8 cellular contexts compared by ENCODE assay signal in genomic region chr11:46119352-46120216, GRCh38. TPM values are rescaled to one million over a fixed set of nuclear protein-coding genes. Genes with fewer than 3 reads are reported as not detected.
DNase-seq lines count a peak whose midpoint lies in the region; FAIRE-seq and TF ChIP-seq lines count a peak whose summit lies in the region.

No MANE protein-coding gene starts in this region.

- FAIRE-seq in endothelial cell of umbilical vein (lab: Jason Lieb, UNC) = peak; percentile 15

- H3K4me3 ChIP-seq in H7 (ENCODE audit: insufficient read depth, low read depth, low read length) = peak overlapping the region; percentile 55
- H3K4me3 ChIP-seq in endothelial cell of umbilical vein (replicated peaks in 1 of 3; ENCODE audit: insufficient read depth in 1 of 3, low read depth in 1 of 3, low read length in 3 of 3) = peak overlapping the region; percentile 78 to 87 (median 82)

- no peaks in the 10 kb centered on the region for H3K9me3 ChIP-seq in endothelial cell of umbilical vein (replicated peaks; ENCODE audit: control insufficient read depth, insufficient read depth, low read length)

- POLR2A ChIA-PET in endothelial cell of umbilical vein (lab: Charles Lee) = no interaction called here

- H3K27me3 ChIP-seq in H7 (ENCODE audit: control insufficient read depth, insufficient read depth, low read length) = no peaks in the 10 kb centered on the region
- H3K27me3 ChIP-seq in endothelial cell of umbilical vein (ENCODE audit: control insufficient read depth in 2 of 2, insufficient read depth in 2 of 2, low read length in 2 of 2) = no peaks in the 10 kb centered on the region

- no peak for TF ChIP-seq CTCF in endothelial cell of umbilical vein (IDR thresholded peaks at IDR 0.05; ENCODE audit: extremely low read depth in 1 of 2, insufficient read depth in 1 of 2, low read depth in 1 of 2, low read length in 2 of 2)

- H3K9me1 ChIP-seq in endothelial cell of umbilical vein (replicated peaks; ENCODE audit: control insufficient read depth, extremely low read depth, insufficient read depth, low read length) = no peaks in the 10 kb centered on the region

- no peak overlapping the region for H3K27ac ChIP-seq in endothelial cell of umbilical vein (ENCODE audit: insufficient read depth, low read depth, low read length)

- peak overlapping the region; percentile 39 for H3K9ac ChIP-seq in endothelial cell of umbilical vein (replicated peaks; ENCODE audit: extremely low read depth, insufficient read depth, low read length)

- intact Hi-C loops in endothelial cell of umbilical vein (cut with micrococcal nuclease) = loop anchor here (5.0 kb wide), 4 partner anchors 152 to 1093 kb away; partner anchors contain the start of gene DDB2

- peak overlapping the region; percentile 53 for H2AFZ ChIP-seq in endothelial cell of umbilical vein (ENCODE audit: low read depth, low read length)

- peaks cover 8% of the 10 kb centered on the region for H4K20me1 ChIP-seq in endothelial cell of umbilical vein (replicated peaks; ENCODE audit: control insufficient read depth, extremely low read depth, insufficient read depth, low read length)

- in situ Hi-C loops in Caki2 (cut with HindIII; ENCODE audit: low pct_unique_long_range_greater_than_20kb, low sequenced_read_pairs) = no loop called here

- H3K4me1 ChIP-seq in endothelial cell of umbilical vein (ENCODE audit: control insufficient read depth, extremely low read depth, insufficient read depth, low read length) = peaks cover 14% of the 10 kb centered on the region

- CTCF ChIA-PET in endothelial cell of umbilical vein (lab: Charles Lee) = interaction anchor here (0.6 to 2.2 kb wide), 4 partner anchors 20 to 155 kb away, joined by 3 to 9 read pairs (median 5); no protein-coding TSS in a partner anchor

- TF ChIP-seq POLR2A in endothelial cell of umbilical vein (IDR thresholded peaks at IDR 0.05; ENCODE audit: low read depth, low read length) = no peak

- peak; percentile 41 for DNase-seq in Caki2 (ENCODE audit: low read depth)
- DNase-seq in H7 = peak; percentile 72
- peak; percentile 34 for DNase-seq in NCI-H748 treated with DMSO at 0.1 percent for 48 hours (lab: John Stamatoyannopoulos, UW)
- DNase-seq in activated CD8-positive, alpha-beta memory T cell treated with anti-CD3 and anti-CD28 coated beads for 48 hours (ENCODE audit: low read depth in 2 of 3, low spot score in 2 of 3) = peak in 2 of 3 experiments; percentile 19 to 22
- peak; percentile 48 for DNase-seq in endothelial cell of umbilical vein (ENCODE audit: low read depth, low spot score)
- peak; percentile 59 for DNase-seq in mucosa of gallbladder (ENCODE audit: low spot score)
- DNase-seq in stimulated activated CD8-positive, alpha-beta memory T cell treated with anti-CD3 and anti-CD28 coated beads, Interleukin-7, amount 100 ng/mL, for 48 hours (ENCODE audit: extremely low read depth in 1 of 2, low read depth in 1 of 2) = peak; percentile 22 to 39
- DNase-seq in cerebellar nuclear complex (lab: John Stamatoyannopoulos, UW) = no peak

- H3K79me2 ChIP-seq in endothelial cell of umbilical vein (ENCODE audit: control insufficient read depth, insufficient read depth, low read length) = peaks cover 13% of the 10 kb centered on the region

- dilution Hi-C loops in endothelial cell of umbilical vein (cut with MboI; ENCODE audit: extremely low pct_ligation_motif_present, low sequenced_read_pairs) = no loop called here

- TSS peak; percentile 45 for BruUV-seq in endothelial cell of umbilical vein (replicated peaks; lab: Mats Ljungman, UMichigan)

- H3K36me3 ChIP-seq in H7 (replicated peaks; ENCODE audit: control insufficient read depth, insufficient read depth, low read length) (no peaks in the 10 kb centered on the region), endothelial cell of umbilical vein (ENCODE audit: control insufficient read depth in 2 of 2, extremely low read depth in 1 of 2, insufficient read depth in 2 of 2, low read length in 2 of 2) (no peaks in the 10 kb centered on the region)

- peak overlapping the region; percentile 73 for H3K4me2 ChIP-seq in endothelial cell of umbilical vein (ENCODE audit: insufficient read depth, low read length)

TF ChIP-seq in endothelial cell of umbilical vein, 7 proteins besides CTCF, POLR2A, EP300 and RAD21:
- no peak for TF ChIP-seq MAX (IDR thresholded peaks at IDR 0.05; ENCODE audit: insufficient read depth, insufficient read length)
- TF ChIP-seq MYC (IDR thresholded peaks at IDR 0.05; ENCODE audit: low read depth, low read length) = no peak
- no peak for TF ChIP-seq EZH2 (IDR thresholded peaks at IDR 0.05; ENCODE audit: borderline replicate concordance, low read depth, low read length, severe bottlenecking)
- no peak for TF ChIP-seq FOS (IDR thresholded peaks at IDR 0.05; ENCODE audit: borderline replicate concordance, insufficient read depth, low read length)
- no peak for TF ChIP-seq JUN (IDR thresholded peaks at IDR 0.05; ENCODE audit: borderline replicate concordance, insufficient read depth, insufficient read length, low read depth)
- no peak for TF ChIP-seq GATA2 (IDR thresholded peaks at IDR 0.05; ENCODE audit: insufficient read depth, insufficient read length, low read depth, low read length)
- TF ChIP-seq POLR2AphosphoS5 (IDR thresholded peaks at IDR 0.05; ENCODE audit: insufficient read depth, low read depth, low read length) = no peak

RNA-seq across cellular contexts. Expression of gene PHF21A, which starts 1.7 kb away (rescaled TPM):
- total RNA-seq in Caki2 (2014; rRNA removed; shearing (Covaris generic); ENCODE audit: low replicate concordance) = 1.2 and 12.0 TPM in 2 replicates
- 10.1 and 17.6 TPM in 2 replicates for total RNA-seq in H7 (2014; rRNA removed; shearing (Covaris generic))
- total RNA-seq in endothelial cell of umbilical vein = 26.9 and 30.5 TPM in 2 replicates
- polyA plus RNA-seq in endothelial cell of umbilical vein = 11.9 and 14.1 TPM in 2 replicates
- polyA plus RNA-seq in endothelial cell of umbilical vein (2011; cell fraction: cytosol; rRNA removed) = 15.2 and 16.4 TPM in 2 replicates
- 65.5 and 66.9 TPM in 2 replicates for polyA plus RNA-seq in endothelial cell of umbilical vein (2011; cell fraction: nucleus; rRNA removed)
- 20.1 and 22.0 TPM in 2 replicates for polyA plus RNA-seq in endothelial cell of umbilical vein (2012)
- 16.0 and 17.1 TPM in 2 replicates for polyA minus RNA-seq in endothelial cell of umbilical vein
- 7.9 TPM for polyA minus RNA-seq in endothelial cell of umbilical vein (2011; cell fraction: cytosol; rRNA and poly(A)+ RNA removed)
- polyA minus RNA-seq in endothelial cell of umbilical vein (2011; cell fraction: nucleus; rRNA and poly(A)+ RNA removed) = 32.2 and 33.1 TPM in 2 replicates
- total RNA-seq in mucosa of gallbladder = 43.8 TPM

Comparison
In these comparisons a context has a peak if more than half of its experiments do, and no peak if none do; other contexts are left out.
1. DNase-seq: peak in Caki2 (single experiment), H7 (single experiment), NCI-H748 treated with DMSO at 0.1 percent for 48 hours (single experiment), activated CD8-positive, alpha-beta memory T cell treated with anti-CD3 and anti-CD28 coated beads for 48 hours (2 of 3), endothelial cell of umbilical vein (single experiment), mucosa of gallbladder (single experiment) and stimulated activated CD8-positive, alpha-beta memory T cell treated with anti-CD3 and anti-CD28 coated beads, Interleukin-7, amount 100 ng/mL, for 48 hours (2 of 2); none in cerebellar nuclear complex (0 of 2).